ENCODE assay signal across 10 cellular contexts in genomic region chr13:41130356-41130755, GRCh38. TPM values are rescaled to one million over a fixed set of nuclear protein-coding genes. Genes with fewer than 3 reads are reported as not detected.
DNase-seq lines count a peak whose midpoint lies in the region; ATAC-seq and TF ChIP-seq lines count a peak whose summit lies in the region.
"Had no signal": no experiment of that assay in that cellular context is flagged by ENCODE, and none has a peak within 500 bp of the region (broad histone marks: within the 10 kb centered on the region; RNA-seq: fewer than 3 reads in every experiment).

No MANE protein-coding gene starts in this region.

- no peak for ATAC-seq in GM18520 (IDR thresholded peaks at IDR 0.05; ENCODE audit: unreplicated experiment)

- CTCF ChIA-PET in activated CD4-positive, alpha-beta memory T cell treated with anti-CD3 and anti-CD28 coated beads for 36 hours (lab: Charles Lee): no interaction called here

- peak overlapping the region; percentile 58 for H3K27ac Mint-ChIP-seq in activated CD4-positive, alpha-beta memory T cell treated with anti-CD3 and anti-CD28 coated beads for 36 hours
- peak overlapping the region in 2 of 6 donors; percentile 6 to 67 for H3K27ac Mint-ChIP-seq in immature natural killer cell

- DNase-seq in BE2C (no peak), HL-60 (ENCODE audit: low read depth in 1 of 2, low spot score in 1 of 2) (peak in 1 of 2 experiments; percentile 44), immature natural killer cell (no peak), middle frontal gyrus (ENCODE audit: extremely low spot score, low spot score) (no peak), epidermal melanocyte (ENCODE audit: insufficient read length, low spot score) (no peak), NCI-H1105 treated with DMSO at 0.1 percent for 48 hours (lab: John Stamatoyannopoulos, UW) (no peak)
- DNase-seq in activated CD4-positive, alpha-beta memory T cell treated with anti-CD3 and anti-CD28 coated beads for 36 hours: peak; percentile 26
- DNase-seq: NCI-H1436 treated with DMSO at 0.1 percent for 48 hours had no signal

- no peaks in the 10 kb centered on the region for H3K27me3 Mint-ChIP-seq in activated CD4-positive, alpha-beta memory T cell treated with anti-CD3 and anti-CD28 coated beads for 36 hours
- peaks cover 0 to 4% (median 0%) of the 10 kb centered on the region in 3 donors for H3K27me3 Mint-ChIP-seq in immature natural killer cell (ENCODE audit: low read depth in 3 of 3)

- TF ChIP-seq CTCF in BE2C (IDR thresholded peaks at IDR 0.05; ENCODE audit: low read depth, low read length): no peak
- TF ChIP-seq CTCF in HL-60 (IDR thresholded peaks at IDR 0.05; ENCODE audit: insufficient read depth, low read length): no peak

- H3K4me3 ChIP-seq in BE2C (ENCODE audit: low read depth, low read length) (peak overlapping the region; percentile 93), HL-60 (replicated peaks; ENCODE audit: insufficient read depth, low read length) (peak overlapping the region; percentile 46)

- H3K36me3 Mint-ChIP-seq in activated CD4-positive, alpha-beta memory T cell treated with anti-CD3 and anti-CD28 coated beads for 36 hours: peaks cover 13% of the 10 kb centered on the region
- H3K36me3 Mint-ChIP-seq in immature natural killer cell: peaks cover 0 to 10% (median 4%) of the 10 kb centered on the region in 3 donors

- intact Hi-C loops in activated CD4-positive, alpha-beta memory T cell treated with anti-CD3 and anti-CD28 coated beads for 36 hours (cut with micrococcal nuclease): loop anchor here (5.0 kb wide), 2 partner anchors 47 to 353 kb away; no protein-coding TSS in a partner anchor

- no peaks in the 10 kb centered on the region for H3K9me3 ChIP-seq in BE2C

- peaks cover 2% of the 10 kb centered on the region for H3K9me3 Mint-ChIP-seq in activated CD4-positive, alpha-beta memory T cell treated with anti-CD3 and anti-CD28 coated beads for 36 hours
- H3K9me3 Mint-ChIP-seq in immature natural killer cell: no peaks in the 10 kb centered on the region

- H3K27me3 ChIP-seq in BE2C (no peaks in the 10 kb centered on the region), HL-60 (ENCODE audit: insufficient read depth, poor library complexity, severe bottlenecking) (no peaks in the 10 kb centered on the region)

- H3K36me3 ChIP-seq in BE2C: peaks cover 7% of the 10 kb centered on the region

- H3K4me1 ChIP-seq in BE2C: no peaks in the 10 kb centered on the region; the same call in 1 of the 2 replicates
- H3K4me1 ChIP-seq: parathyroid adenoma had no signal

- H3K4me1 Mint-ChIP-seq in activated CD4-positive, alpha-beta memory T cell treated with anti-CD3 and anti-CD28 coated beads for 36 hours (ENCODE audit: low read depth): peaks cover 43% of the 10 kb centered on the region
- peaks cover 41 to 53% of the 10 kb centered on the region in 2 donors for H3K4me1 Mint-ChIP-seq in immature natural killer cell

- H3K27ac ChIP-seq in HL-60 (replicated peaks): peak overlapping the region; percentile 11
- H3K27ac ChIP-seq: parathyroid adenoma had no signal

- peak overlapping the region; percentile 92 for H3K4me3 Mint-ChIP-seq in activated CD4-positive, alpha-beta memory T cell treated with anti-CD3 and anti-CD28 coated beads for 36 hours
- peak overlapping the region in 4 of 5 donors; percentile 33 to 99 (median 97) for H3K4me3 Mint-ChIP-seq in immature natural killer cell

- POLR2A ChIA-PET in activated CD4-positive, alpha-beta memory T cell treated with anti-CD3 and anti-CD28 coated beads for 36 hours (lab: Charles Lee): no interaction called here

RNA-seq across cellular contexts. Expression of gene KBTBD6, which starts 2.2 kb away (rescaled TPM):
- 28.2 TPM for polyA plus RNA-seq in BE2C (2012; ENCODE audit: insufficient read depth, insufficient read length, low read depth)
- total RNA-seq in activated CD4-positive, alpha-beta memory T cell treated with anti-CD3 and anti-CD28 coated beads for 36 hours: 1 to 10 TPM; 3.6 to 4.2 TPM
- 1 to 10 TPM; 1.7 to 9.0 (median 2.3) TPM for polyA plus RNA-seq in immature natural killer cell
